ENCODE assay signal across 8 cellular contexts in the genomic region with DNA sequence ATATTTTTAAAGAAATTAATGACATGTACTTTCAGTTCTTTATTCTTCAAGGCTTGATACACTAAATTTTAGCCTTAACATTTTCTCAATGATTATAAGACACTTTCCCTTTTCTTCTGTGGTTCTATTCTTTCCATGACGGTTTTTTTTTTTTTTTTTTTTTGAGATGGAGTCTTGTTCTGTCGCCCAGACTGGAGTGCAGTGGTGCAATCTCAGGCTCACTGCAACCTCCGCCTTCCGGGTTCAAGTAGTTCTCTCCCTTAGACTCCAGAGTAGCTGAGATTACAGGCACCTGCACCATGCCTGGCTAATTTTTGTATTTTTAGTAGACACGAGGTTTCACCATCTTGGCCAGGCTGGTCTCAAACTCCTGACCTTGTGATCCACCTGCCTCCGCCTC. TPM values are rescaled to one million over a fixed set of nuclear protein-coding genes. Genes with fewer than 3 reads are reported as not detected.
"Had no signal": no experiment of that assay in that cellular context is flagged by ENCODE, and none has a peak within 500 bp of the region (broad histone marks: within the 10 kb centered on the region; RNA-seq: fewer than 3 reads in every experiment).

No MANE protein-coding gene starts in this region.

RNA-seq across cellular contexts. Expression of a gene that starts 8.1 kb away (rescaled TPM):
- total RNA-seq: HepG2, HT1080, K562, Peyer's patch, Right ventricle myocardium inferior, RPMI7951 had no signal
- polyA plus RNA-seq: HepG2, IgD-negative memory B cell, K562 had no signal

RNA-seq across cellular contexts. Expression of a gene that starts 15.0 kb away (rescaled TPM):
- total RNA-seq: HepG2, HT1080, K562, Peyer's patch, RPMI7951 had no signal
- polyA plus RNA-seq: HepG2, IgD-negative memory B cell, K562 had no signal

RNA-seq across cellular contexts. Expression of a gene that starts 57.0 kb away (rescaled TPM):
- total RNA-seq: HepG2, HT1080, RPMI7951, SJSA1 had no signal
- polyA plus RNA-seq: HepG2, K562 had no signal
